ENCODE assay signal across 1 cellular context in genomic region chr19:49145485-49146407, GRCh38.
A peak's percentile ranks its signal among the peaks of the same experiment; 100 is the strongest.
TF ChIP-seq lines count a peak whose summit lies in the region.

No MANE protein-coding gene starts in this region.

TF ChIP-seq in WTC11, 78 proteins besides CTCF, POLR2A, EP300 and RAD21 (continued from another document):
- TF ChIP-seq ZNF532 (CRISPR knock-in tag; IDR thresholded peaks at IDR 0.05; ENCODE audit: borderline replicate concordance) (no peak), CBFB (CRISPR knock-in tag; IDR thresholded peaks at IDR 0.05; ENCODE audit: low read depth) (no peak), ETV6 (CRISPR knock-in tag; IDR thresholded peaks at IDR 0.05) (peak; percentile 38; the same call in 1 of the 2 replicates), NFYB (CRISPR knock-in tag; conservative IDR thresholded peaks at IDR 0.05; ENCODE audit: low read depth) (no peak), FOXP1 (CRISPR knock-in tag; IDR thresholded peaks at IDR 0.05; ENCODE audit: borderline replicate concordance) (no peak), FOXK1 (CRISPR knock-in tag; IDR thresholded peaks at IDR 0.05) (peak; percentile 47; the same call in 1 of the 2 replicates), MYBL2 (CRISPR knock-in tag; IDR thresholded peaks at IDR 0.05) (no peak), ZMAT4 (CRISPR knock-in tag; IDR thresholded peaks at IDR 0.05) (no peak), ELF4 (CRISPR knock-in tag; IDR thresholded peaks at IDR 0.05; ENCODE audit: low read depth) (no peak), KAT7 (CRISPR knock-in tag; IDR thresholded peaks at IDR 0.05; ENCODE audit: borderline replicate concordance) (no peak), MAX (CRISPR knock-in tag; IDR thresholded peaks at IDR 0.05) (no peak; the same call in 1 of the 2 replicates), STAT6 (CRISPR knock-in tag; conservative IDR thresholded peaks at IDR 0.05; ENCODE audit: low read depth) (no peak), ZNF232 (CRISPR knock-in tag; IDR thresholded peaks at IDR 0.05) (0 out of 2 replicates have a peak, but pooled peaks have one; percentile 59), HMGA2 (CRISPR knock-in tag; IDR thresholded peaks at IDR 0.05) (no peak), SP1 (CRISPR knock-in tag; conservative IDR thresholded peaks at IDR 0.05) (peak; percentile 76; the same call in 1 of the 2 replicates), ATF2 (CRISPR knock-in tag; IDR thresholded peaks at IDR 0.05; ENCODE audit: borderline replicate concordance, low read depth) (no peak), RELA (CRISPR knock-in tag; IDR thresholded peaks at IDR 0.05; ENCODE audit: borderline replicate concordance) (no peak), FOXJ3 (CRISPR knock-in tag; IDR thresholded peaks at IDR 0.05; ENCODE audit: borderline replicate concordance) (no peak), AR (CRISPR knock-in tag; IDR thresholded peaks at IDR 0.05) (no peak), ZSCAN18 (CRISPR knock-in tag; IDR thresholded peaks at IDR 0.05) (no peak), TEAD1 (CRISPR knock-in tag; IDR thresholded peaks at IDR 0.05) (0 out of 2 replicates have a peak, but pooled peaks have one; percentile 12), SMAD3 (CRISPR knock-in tag; IDR thresholded peaks at IDR 0.05; ENCODE audit: borderline replicate concordance) (no peak), ZNF396 (CRISPR knock-in tag; IDR thresholded peaks at IDR 0.05; ENCODE audit: borderline replicate concordance) (no peak), ZNF281 (CRISPR knock-in tag; IDR thresholded peaks at IDR 0.05) (no peak), NR2C2 (CRISPR knock-in tag; IDR thresholded peaks at IDR 0.05) (no peak), PRDM15 (CRISPR knock-in tag; IDR thresholded peaks at IDR 0.05) (no peak), ESRRA (CRISPR knock-in tag; IDR thresholded peaks at IDR 0.05; ENCODE audit: borderline replicate concordance) (no peak)
